Comparison of ENCODE assay signal across 1 cellular context in the genomic region with DNA sequence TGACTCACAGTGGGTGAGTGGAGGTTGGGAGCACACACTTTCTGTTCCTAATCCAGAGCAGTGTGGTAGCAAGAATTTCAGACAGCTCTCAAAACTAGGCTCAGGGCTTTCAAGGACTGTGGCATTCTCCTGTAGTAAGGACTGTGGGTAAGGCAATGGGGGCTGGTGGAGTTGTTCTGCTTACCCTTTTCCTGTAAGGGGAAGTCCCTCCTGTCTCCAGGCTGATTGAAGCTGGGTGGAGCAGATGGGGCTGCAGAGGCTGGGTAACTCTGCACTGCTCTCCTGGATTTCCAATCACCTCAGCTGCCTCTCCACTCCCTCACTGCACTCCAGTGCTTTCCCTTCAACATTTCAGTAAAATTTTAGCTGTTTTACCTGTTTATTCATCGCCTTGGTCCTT. TPM values are rescaled to one million over a fixed set of nuclear protein-coding genes. Genes with fewer than 3 reads are reported as not detected.
"Had no signal": no experiment of that assay in that cellular context is flagged by ENCODE, and none has a peak within 500 bp of the region (broad histone marks: within the 10 kb centered on the region; RNA-seq: fewer than 3 reads in every experiment).

No MANE protein-coding gene starts in this region.

RNA-seq across cellular contexts. Expression of a gene that starts 44.6 kb away (rescaled TPM):
- total RNA-seq: GM12878 had no signal
